12 cellular contexts compared by ENCODE assay signal in the genomic region with DNA sequence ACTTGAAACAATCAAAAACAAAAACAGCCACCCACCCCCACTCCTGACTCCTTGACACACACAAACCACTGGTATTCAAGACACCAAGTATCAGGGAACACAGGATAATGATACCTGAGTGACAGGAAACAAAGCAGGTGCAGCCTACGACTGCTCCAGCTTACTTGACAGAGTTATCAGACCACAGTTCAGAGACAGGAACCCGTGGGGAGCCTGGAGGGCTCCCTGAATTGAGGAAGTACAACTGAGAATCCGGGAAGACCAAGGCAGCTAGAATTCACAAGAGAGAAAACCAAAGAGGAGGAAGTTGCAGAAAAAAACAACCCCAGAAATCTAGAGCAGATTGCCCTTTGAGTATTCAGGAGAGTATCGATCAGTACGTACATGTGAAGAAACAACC. TPM values are rescaled to one million over a fixed set of nuclear protein-coding genes. Genes with fewer than 3 reads are reported as not detected.
DNase-seq lines count a peak whose midpoint lies in the region; ATAC-seq and TF ChIP-seq lines count a peak whose summit lies in the region.
"Had no signal": no experiment of that assay in that cellular context is flagged by ENCODE, and none has a peak within 500 bp of the region (broad histone marks: within the 10 kb centered on the region; RNA-seq: fewer than 3 reads in every experiment).

No MANE protein-coding gene starts in this region.

- H3K36me3 ChIP-seq in lower lobe of right lung, result no peaks in the 10 kb centered on the region
- no peaks in the 10 kb centered on the region for H3K36me3 ChIP-seq in naive thymus-derived CD4-positive, alpha-beta T cell (ENCODE audit: control insufficient read depth in 2 of 3, insufficient read depth in 3 of 3, low read length in 3 of 3)
- H3K36me3 ChIP-seq: WERI-Rb-1 had no signal

- DNase-seq in KG1 (lab: John Stamatoyannopoulos, UW) (peak; percentile 54), lower lobe of right lung (peak; percentile 44), AG08395 (ENCODE audit: low spot score) (no peak)
- DNase-seq in activated CD8-positive, alpha-beta memory T cell treated with anti-CD3 and anti-CD28 coated beads, Interleukin-2, amount 50 U/mL, for 48 hours, result no peak
- DNase-seq in naive thymus-derived CD4-positive, alpha-beta T cell, result no peak
- DNase-seq: DMS79 treated with DMSO at 0.1 percent for 48 hours, GOT3, WERI-Rb-1 had no signal

- peaks cover 5 to 20% (median 9%) of the 10 kb centered on the region in 7 donors for H3K4me1 Mint-ChIP-seq in naive thymus-derived CD4-positive, alpha-beta T cell

- H3K4me3 ChIP-seq in lower lobe of right lung, result no peak overlapping the region
- H3K4me3 ChIP-seq in naive thymus-derived CD4-positive, alpha-beta T cell (ENCODE audit: low read length), result no peak overlapping the region
- H3K4me3 ChIP-seq: hepatocyte had no signal

- H3K9me3 ChIP-seq in lower lobe of right lung, result no peaks in the 10 kb centered on the region
- no peaks in the 10 kb centered on the region for H3K9me3 ChIP-seq in naive thymus-derived CD4-positive, alpha-beta T cell (ENCODE audit: control insufficient read depth in 2 of 3, low read length in 3 of 3)

- peaks cover 0 to 38% (median 4%) of the 10 kb centered on the region in 5 donors for H3K36me3 Mint-ChIP-seq in naive thymus-derived CD4-positive, alpha-beta T cell

- H3K27ac Mint-ChIP-seq in naive thymus-derived CD4-positive, alpha-beta T cell, result peak overlapping the region in 2 of 9 donors; percentile 22 to 57

- H3K4me3 Mint-ChIP-seq in naive thymus-derived CD4-positive, alpha-beta T cell, result peak overlapping the region in 2 of 10 donors; percentile 7 to 29

- no peak for TF ChIP-seq CTCF in lower lobe of right lung (IDR thresholded peaks at IDR 0.05)

- POLR2A ChIA-PET in naive thymus-derived CD4-positive, alpha-beta T cell (lab: Charles Lee), result no interaction called here

- intact Hi-C loops in lower lobe of right lung (cut with DNase I), result no loop called here
- intact Hi-C loops in naive thymus-derived CD4-positive, alpha-beta T cell (cut with micrococcal nuclease), result no loop called here

- CTCF ChIA-PET in naive thymus-derived CD4-positive, alpha-beta T cell (lab: Charles Lee), result no interaction called here

- H3K9me3 Mint-ChIP-seq in naive thymus-derived CD4-positive, alpha-beta T cell, result no peaks in the 10 kb centered on the region

- no peaks in the 10 kb centered on the region for H3K4me1 ChIP-seq in lower lobe of right lung
- no peaks in the 10 kb centered on the region for H3K4me1 ChIP-seq in naive thymus-derived CD4-positive, alpha-beta T cell (ENCODE audit: control insufficient read depth in 2 of 2, insufficient read depth in 2 of 2, low read length in 2 of 2)

- no peak overlapping the region for H3K27ac ChIP-seq in lower lobe of right lung
- H3K27ac ChIP-seq in naive thymus-derived CD4-positive, alpha-beta T cell (ENCODE audit: low read depth, low read length), result no peak overlapping the region
- H3K27ac ChIP-seq: hepatocyte, WERI-Rb-1 had no signal

- H3K27me3 ChIP-seq in lower lobe of right lung (ENCODE audit: low read depth), result no peaks in the 10 kb centered on the region
- H3K27me3 ChIP-seq in naive thymus-derived CD4-positive, alpha-beta T cell (ENCODE audit: control insufficient read depth in 2 of 2, insufficient read depth in 2 of 2, low read length in 2 of 2), result no peaks in the 10 kb centered on the region
- H3K27me3 ChIP-seq: hepatocyte had no signal

- no peaks in the 10 kb centered on the region for H3K27me3 Mint-ChIP-seq in naive thymus-derived CD4-positive, alpha-beta T cell

- ATAC-seq in GM18909 (IDR thresholded peaks at IDR 0.05; ENCODE audit: poor library complexity, unreplicated experiment) (peak; percentile 82), HG02610 (IDR thresholded peaks at IDR 0.05; ENCODE audit: unreplicated experiment) (peak; percentile 83), lower lobe of right lung (peak; percentile 41 to 53), HG03045 (IDR thresholded peaks at IDR 0.05; ENCODE audit: unreplicated experiment) (no peak)
- ATAC-seq in naive thymus-derived CD4-positive, alpha-beta T cell, result no peak

RNA-seq across cellular contexts. Expression of a gene that starts 20.5 kb away (rescaled TPM):
- 14.5 TPM for total RNA-seq in lower lobe of right lung
- total RNA-seq in naive thymus-derived CD4-positive, alpha-beta T cell, result 10 to 100 TPM in 4 of 5 experiments, 1 to 10 TPM in 1; 8.4 to 19.3 (median 16.7) TPM
- polyA plus RNA-seq in naive thymus-derived CD4-positive, alpha-beta T cell, result 10 to 100 TPM; 32.2 to 48.5 TPM

RNA-seq across cellular contexts. Expression of a gene that starts 42.1 kb away (rescaled TPM):
- 25.2 TPM for total RNA-seq in lower lobe of right lung
- total RNA-seq in naive thymus-derived CD4-positive, alpha-beta T cell, result 10 to 100 TPM in 1 of 5 experiments, 1 to 10 TPM in 4; 3.3 to 29.0 (median 6.1) TPM
- polyA plus RNA-seq in naive thymus-derived CD4-positive, alpha-beta T cell, result 1 to 10 TPM in 1 of 2 donors, under 1 TPM in 1; 0.45 to 1.7 TPM

Comparison
In these comparisons a context has a peak if more than half of its experiments do, and no peak if none do; other contexts are left out.
1. ATAC-seq: peak in GM18909 (single experiment), HG02610 (single experiment) and lower lobe of right lung (2 of 2); none in HG03045 (single experiment) and naive thymus-derived CD4-positive, alpha-beta T cell (single experiment).
2. DNase-seq: peak in KG1 (single experiment) and lower lobe of right lung (single experiment); none in activated CD8-positive, alpha-beta memory T cell treated with anti-CD3 and anti-CD28 coated beads, Interleukin-2, amount 50 U/mL, for 48 hours (single experiment), AG08395 (single experiment) and naive thymus-derived CD4-positive, alpha-beta T cell (0 of 9).